ENCODE assay signal across 1 cellular context in genomic region chr4:94933799-94934198, GRCh38.
TF ChIP-seq lines count a peak whose summit lies in the region.

No MANE protein-coding gene starts in this region.

TF ChIP-seq in IMR-90, 13 proteins besides CTCF, POLR2A, EP300 and RAD21 (continued from another document):
- no peak for TF ChIP-seq BHLHE40 (IDR thresholded peaks at IDR 0.05; ENCODE audit: low read depth, low read length)
